ENCODE assay signal across 12 cellular contexts in the genomic region with DNA sequence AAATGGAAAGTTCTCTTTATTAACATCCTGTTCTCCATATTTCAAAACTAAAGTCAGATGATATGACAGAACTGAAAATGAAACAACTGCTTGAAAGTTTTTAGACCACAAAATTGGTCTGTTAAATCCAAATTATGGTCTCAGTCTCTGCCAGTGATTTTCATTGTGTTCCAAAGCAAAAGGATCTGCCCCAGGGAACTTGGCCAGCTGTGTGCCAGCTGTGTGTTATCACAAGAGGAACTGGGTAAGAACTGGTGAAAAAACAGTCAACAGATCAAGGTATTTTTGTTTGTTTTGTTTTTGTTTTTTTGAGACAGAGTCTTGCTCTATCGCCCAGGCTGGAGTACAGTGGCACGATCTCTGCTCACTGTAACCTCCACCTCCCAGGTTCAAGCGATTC.
DNase-seq lines count a peak whose midpoint lies in the region; ATAC-seq and TF ChIP-seq lines count a peak whose summit lies in the region.
"Had no signal": no experiment of that assay in that cellular context is flagged by ENCODE, and none has a peak within 500 bp of the region (broad histone marks: within the 10 kb centered on the region; RNA-seq: fewer than 3 reads in every experiment).

No MANE protein-coding gene starts in this region.

- no peak for ATAC-seq in SK-N-SH treated with all-trans-retinoic acid at 6 μM for 48 hours
- ATAC-seq in HG02588 (IDR thresholded peaks at IDR 0.05; ENCODE audit: unreplicated experiment), result peak; percentile 48
- peak; percentile 48 for ATAC-seq in HG03439 (IDR thresholded peaks at IDR 0.05; ENCODE audit: unreplicated experiment)
- ATAC-seq: activated CD8-positive, alpha-beta memory T cell treated with anti-CD3 and anti-CD28 coated beads, Interleukin-2, amount 10 ng/mL, durations not matched to agents 7 days and 5 days had no signal

- H3K4me1 ChIP-seq in SK-N-SH (ENCODE audit: control insufficient read depth in 1 of 2, insufficient read depth in 2 of 2, low read depth in 1 of 2, low read length in 1 of 2) (no peaks in the 10 kb centered on the region), osteoblast (ENCODE audit: insufficient read depth, low read length) (no peaks in the 10 kb centered on the region)

- no peaks in the 10 kb centered on the region for H3F3A ChIP-seq in SK-N-SH (replicated peaks; ENCODE audit: insufficient read depth)

- H3K9me3 ChIP-seq in SK-N-SH (no peaks in the 10 kb centered on the region), osteoblast (ENCODE audit: low read depth, low read length) (no peaks in the 10 kb centered on the region)

- no peak for TF ChIP-seq EP300 in SK-N-SH (IDR thresholded peaks at IDR 0.05; ENCODE audit: borderline replicate concordance in 1 of 2, low read depth in 1 of 2, low read length in 1 of 2)

- CTCF ChIA-PET in SK-N-SH (lab: Yijun Ruan, JAX), result no interaction called here

- POLR2A ChIA-PET in SK-N-SH (lab: Yijun Ruan, JAX), result no interaction called here

- H3K36me3 ChIP-seq in SK-N-SH (replicated peaks in 1 of 2; ENCODE audit: control insufficient read depth in 1 of 2, insufficient read depth in 2 of 2, low read length in 1 of 2), result no peaks in the 10 kb centered on the region
- no peaks in the 10 kb centered on the region for H3K36me3 ChIP-seq in osteoblast (ENCODE audit: insufficient read depth, low read length)

- 81% methylated on average over 3 of the region's 3 CpGs for WGBS in SK-N-SH (ENCODE audit: low lambda C conversion rate)

- peak; percentile 9 for DNase-seq in SK-N-SH
- DNase-seq in NCI-H146 treated with DMSO at 0.1 percent for 48 hours (lab: John Stamatoyannopoulos, UW; ENCODE audit: unreplicated experiment), result no peak
- DNase-seq in NCI-H2029 treated with DMSO at 0.1 percent for 48 hours (lab: John Stamatoyannopoulos, UW), result no peak
- DNase-seq in osteoblast (ENCODE audit: insufficient read length, low spot score, missing footprints), result no peak
- DNase-seq in stimulated activated CD4-positive, alpha-beta T cell treated with anti-CD3 and anti-CD28 coated beads, Interleukin-2, amount 100 ng/mL, for 48 hours, result no peak
- DNase-seq: activated CD8-positive, alpha-beta memory T cell treated with anti-CD3 and anti-CD28 coated beads, Interleukin-2, amount 10 ng/mL, durations not matched to agents 7 days and 5 days; NCI-H1048; NK-92 treated with Interleukin-12 subunit alpha and Interleukin-12 subunit beta, amount 100 ng/mL, for 24 hours had no signal

- H3K9me2 ChIP-seq in SK-N-SH, result no peaks in the 10 kb centered on the region

- H2AFZ ChIP-seq in SK-N-SH (ENCODE audit: low read depth) (no peak overlapping the region), osteoblast (ENCODE audit: low read length) (no peak overlapping the region)

- H3K27ac ChIP-seq in SK-N-SH (ENCODE audit: low read depth in 2 of 2, low read length in 1 of 2) (no peak overlapping the region), osteoblast (ENCODE audit: low read depth, low read length) (no peak overlapping the region)
- H3K27ac ChIP-seq: 22Rv1 had no signal

- no peak overlapping the region for H3K4me2 ChIP-seq in SK-N-SH
- H3K4me2 ChIP-seq in osteoblast (ENCODE audit: insufficient read depth, low read length), result no peak overlapping the region

- H4K20me1 ChIP-seq in SK-N-SH (ENCODE audit: insufficient read depth) (no peaks in the 10 kb centered on the region), osteoblast (ENCODE audit: insufficient read depth, low read length) (no peaks in the 10 kb centered on the region)

- H3K27me3 ChIP-seq in SK-N-SH (ENCODE audit: insufficient read depth) (no peaks in the 10 kb centered on the region), osteoblast (ENCODE audit: insufficient read depth, low read length) (peaks cover 5% of the 10 kb centered on the region)

- no peak for TF ChIP-seq RAD21 in SK-N-SH (IDR thresholded peaks at IDR 0.05; ENCODE audit: low read length)

- H3K9ac ChIP-seq in SK-N-SH, result no peak overlapping the region

- H3K79me2 ChIP-seq in SK-N-SH (ENCODE audit: insufficient read depth) (no peaks in the 10 kb centered on the region), osteoblast (ENCODE audit: insufficient read depth, low read length) (no peaks in the 10 kb centered on the region)

- H3K4me3 ChIP-seq in SK-N-SH (ENCODE audit: low read depth in 2 of 2, low read length in 1 of 2), result no peak overlapping the region
- H3K4me3 ChIP-seq in osteoblast (ENCODE audit: insufficient read depth, low read length), result no peak overlapping the region

- TF ChIP-seq CTCF in SK-N-SH (IDR thresholded peaks at IDR 0.05) (no peak), osteoblast (IDR thresholded peaks at IDR 0.05; ENCODE audit: extremely low read depth, low read depth, low read length) (no peak)

TF ChIP-seq in SK-N-SH, 30 proteins besides CTCF, POLR2A, EP300 and RAD21:
- no peak for TF ChIP-seq EZH2phosphoT487 (IDR thresholded peaks at IDR 0.05; ENCODE audit: borderline replicate concordance, low read depth)
- TF ChIP-seq USF2 (IDR thresholded peaks at IDR 0.05; ENCODE audit: borderline replicate concordance, low read depth, low read length), result no peak
- TF ChIP-seq FOSL2 (IDR thresholded peaks at IDR 0.05; ENCODE audit: borderline replicate concordance, low read depth), result no peak
- TF ChIP-seq GATA2 (CRISPR knock-in tag; IDR thresholded peaks at IDR 0.05), result 0 out of 2 replicates have a peak, but pooled peaks have one; percentile 5

TF ChIP-seq in SK-N-SH treated with all-trans-retinoic acid at 6 μM for 48 hours, 23 proteins besides CTCF, POLR2A, EP300 and RAD21:
- no peak for TF ChIP-seq SNAI2 (CRISPR knock-in tag; IDR thresholded peaks at IDR 0.05)
- TF ChIP-seq GLIS3 (CRISPR knock-in tag; IDR thresholded peaks at IDR 0.05), result no peak
- TF ChIP-seq ISL1 (CRISPR knock-in tag; IDR thresholded peaks at IDR 0.05), result no peak
